ENCODE assay signal across 1 cellular context in genomic region chr1:244969355-244970235, GRCh38.
TF ChIP-seq lines count a peak whose summit lies in the region.

No MANE protein-coding gene starts in this region.

TF ChIP-seq in HepG2, 621 proteins besides CTCF, POLR2A, EP300 and RAD21 (continued from another document):
- 0 out of 2 replicates have a peak, but pooled peaks have one; percentile 8 for TF ChIP-seq ZSCAN5A (CRISPR knock-in tag; IDR thresholded peaks at IDR 0.05; ENCODE audit: borderline replicate concordance)
- peak; percentile 56 for TF ChIP-seq ZNF18 (CRISPR knock-in tag; IDR thresholded peaks at IDR 0.05; ENCODE audit: insufficient replicate concordance)
- no peak for TF ChIP-seq ZNF362 (CRISPR knock-in tag; IDR thresholded peaks at IDR 0.05; ENCODE audit: borderline replicate concordance)
- TF ChIP-seq DMTF1 (CRISPR knock-in tag; IDR thresholded peaks at IDR 0.05), result no peak
- 0 out of 2 replicates have a peak, but pooled peaks have one; percentile 11 for TF ChIP-seq MIXL1 (CRISPR knock-in tag; IDR thresholded peaks at IDR 0.05)
- no peak for TF ChIP-seq TBP (CRISPR knock-in tag; IDR thresholded peaks at IDR 0.05)
- TF ChIP-seq ZNF775 (CRISPR knock-in tag; IDR thresholded peaks at IDR 0.05; ENCODE audit: borderline replicate concordance), result no peak
- TF ChIP-seq TARDBP (CRISPR knock-in tag; IDR thresholded peaks at IDR 0.05), result 0 out of 2 replicates have a peak, but pooled peaks have one; percentile 29
- TF ChIP-seq THAP7 (CRISPR knock-in tag; IDR thresholded peaks at IDR 0.05), result no peak
- TF ChIP-seq SALL1 (CRISPR knock-in tag; IDR thresholded peaks at IDR 0.05), result peak; percentile 32
- peak; percentile 58; the same call in 1 of the 2 replicates for TF ChIP-seq ZNF710 (CRISPR knock-in tag; IDR thresholded peaks at IDR 0.05; ENCODE audit: borderline replicate concordance)
- no peak for TF ChIP-seq ZNF616 (CRISPR knock-in tag; IDR thresholded peaks at IDR 0.05; ENCODE audit: low read depth)
- no peak for TF ChIP-seq ZNF329 (CRISPR knock-in tag; IDR thresholded peaks at IDR 0.05; ENCODE audit: low read depth)
- TF ChIP-seq ZNF326 (CRISPR knock-in tag; IDR thresholded peaks at IDR 0.05; ENCODE audit: borderline replicate concordance), result no peak
- no peak for TF ChIP-seq NCOA5 (CRISPR knock-in tag; IDR thresholded peaks at IDR 0.05)
- peak; percentile 64; the same call in 1 of the 2 replicates for TF ChIP-seq ZNF446 (CRISPR knock-in tag; IDR thresholded peaks at IDR 0.05)
- TF ChIP-seq KLF9 (CRISPR knock-in tag; IDR thresholded peaks at IDR 0.05; ENCODE audit: low read depth), result no peak
- peak; percentile 80; the same call in 1 of the 2 replicates for TF ChIP-seq HIVEP1 (CRISPR knock-in tag; IDR thresholded peaks at IDR 0.05)
- TF ChIP-seq U2AF1 (optimal IDR thresholded peaks at IDR 0.05; ENCODE audit: low read depth, low read length), result no peak
- TF ChIP-seq RARG (CRISPR knock-in tag; IDR thresholded peaks at IDR 0.05; ENCODE audit: low read depth), result no peak
- TF ChIP-seq MBD4 (IDR thresholded peaks at IDR 0.05; ENCODE audit: borderline replicate concordance, low read length), result 0 out of 2 replicates have a peak, but pooled peaks have one; percentile 40
- TF ChIP-seq ZBTB37 (CRISPR knock-in tag; IDR thresholded peaks at IDR 0.05), result no peak
- no peak for TF ChIP-seq U2AF2 (IDR thresholded peaks at IDR 0.05; ENCODE audit: low read depth, low read length)
- TF ChIP-seq ZBTB1 (CRISPR knock-in tag; IDR thresholded peaks at IDR 0.05; ENCODE audit: borderline replicate concordance), result no peak
- 0 out of 2 replicates have a peak, but pooled peaks have one; percentile 75 for TF ChIP-seq SRY (CRISPR knock-in tag; IDR thresholded peaks at IDR 0.05)
- no peak for TF ChIP-seq ZNF790 (CRISPR knock-in tag; IDR thresholded peaks at IDR 0.05; ENCODE audit: borderline replicate concordance)
- TF ChIP-seq JUN (CRISPR knock-in tag; IDR thresholded peaks at IDR 0.05), result no peak
- no peak for TF ChIP-seq ZNF550 (CRISPR knock-in tag; IDR thresholded peaks at IDR 0.05; ENCODE audit: borderline replicate concordance)
- TF ChIP-seq RARA (CRISPR knock-in tag; IDR thresholded peaks at IDR 0.05), result no peak
- TF ChIP-seq ZNF792 (CRISPR knock-in tag; IDR thresholded peaks at IDR 0.05), result 0 out of 2 replicates have a peak, but pooled peaks have one; percentile 9
- no peak for TF ChIP-seq HNRNPUL1 (IDR thresholded peaks at IDR 0.05; ENCODE audit: low read depth, low read length)
- TF ChIP-seq ZNF3 (CRISPR knock-in tag; IDR thresholded peaks at IDR 0.05), result no peak
